1 cellular context compared by ENCODE assay signal in genomic region chr1:108699375-108700332, GRCh38.
TF ChIP-seq lines count a peak whose summit lies in the region.

No MANE protein-coding gene starts in this region.

TF ChIP-seq in HEK293, 187 proteins besides CTCF, POLR2A, EP300 and RAD21 (continued from another document):
- no peak for TF ChIP-seq PRDM4 (tag by site-specific recombination; IDR thresholded peaks at IDR 0.05)
- no peak for TF ChIP-seq ZNF624 (tag by site-specific recombination; IDR thresholded peaks at IDR 0.05)
- no peak for TF ChIP-seq ZNF239 (tag by site-specific recombination; IDR thresholded peaks at IDR 0.05)
- TF ChIP-seq ZNF654 (tag by site-specific recombination; IDR thresholded peaks at IDR 0.05; ENCODE audit: low read depth) = no peak
- TF ChIP-seq ZNF366 (tag by site-specific recombination; conservative IDR thresholded peaks at IDR 0.05) = peak; percentile 43; the same call in 1 of the 2 replicates
